23 cellular contexts compared by ENCODE assay signal in genomic region chr9:108160705-108161233, GRCh38.
A peak's percentile ranks its signal among the peaks of the same experiment; 100 is the strongest.
DNase-seq lines count a peak whose midpoint lies in the region; ATAC-seq, FAIRE-seq and TF ChIP-seq lines count a peak whose summit lies in the region.
"Had no signal": no experiment of that assay in that cellular context is flagged by ENCODE, and none has a peak within 500 bp of the region (broad histone marks: within the 10 kb centered on the region; RNA-seq: fewer than 3 reads in every experiment).

No MANE protein-coding gene starts in this region.

- H3K4ac ChIP-seq in H1 (replicated peaks; ENCODE audit: insufficient read length, low read depth, low read length), result no peak overlapping the region

- TF ChIP-seq EP300 in H1 (IDR thresholded peaks at IDR 0.05; ENCODE audit: borderline replicate concordance in 1 of 2, low read depth in 2 of 2, low read length in 2 of 2), result no peak

- H4K91ac ChIP-seq in H1 (replicated peaks; ENCODE audit: insufficient read length, low read length), result no peak overlapping the region

- H3K27ac ChIP-seq in GM23338 (ENCODE audit: low read depth) (no peak overlapping the region), H1 (ENCODE audit: low read depth, low read length) (no peak overlapping the region)
- H3K27ac ChIP-seq: SK-N-MC had no signal

- H3K56ac ChIP-seq in H1 (replicated peaks; ENCODE audit: insufficient read length, low read depth, low read length), result no peak overlapping the region

- H3K4me1 ChIP-seq in GM23338 (ENCODE audit: insufficient read depth) (no peaks in the 10 kb centered on the region), H1 (replicated peaks in 1 of 4; ENCODE audit: control insufficient read depth in 3 of 4, insufficient read depth in 4 of 4, low read length in 3 of 4) (peaks cover 0 to 4% (median 3%) of the 10 kb centered on the region in 4 experiments; a peak in 5 of 7 replicates)

- DNase-seq in GM23338 (ENCODE audit: low spot score) (no peak), NCI-H146 (lab: John Stamatoyannopoulos, UW) (peak; percentile 62), H1 (ENCODE audit: low read depth in 1 of 2, low spot score in 2 of 2) (no peak), osteocyte (ENCODE audit: extremely low spot score, unreplicated experiment) (no peak), SIG-M5 treated with dmso at 0.1 percent for 504 hours (lab: John Stamatoyannopoulos, UW; ENCODE audit: unreplicated experiment) (no peak)
- no peak for DNase-seq in activated CD4-positive, alpha-beta T cell treated with anti-CD3 and anti-CD28 coated beads, Interleukin-2, amount 10 ng/mL, durations not matched to agents 7 days and 5 days
- DNase-seq in activated CD4-positive, alpha-beta T cell treated with anti-CD3 and anti-CD28 coated beads, Interleukin-2, amount 50 U/mL, for 1 hour, result no peak
- DNase-seq: DMS53, GDM1, H7, KBM-7, NCI-H1105, NCI-H1694, NCI-H2081, NCI-H446, SHP77 had no signal

- H3K9me3 Mint-ChIP-seq in GM23338 (no peaks in the 10 kb centered on the region), osteocyte (ENCODE audit: unreplicated experiment) (no peaks in the 10 kb centered on the region)
- peaks cover 5% of the 10 kb centered on the region for H3K9me3 Mint-ChIP-seq in activated CD4-positive, alpha-beta T cell treated with anti-CD3 and anti-CD28 coated beads, Interleukin-2, amount 10 ng/mL, durations not matched to agents 7 days and 5 days

- no peaks in the 10 kb centered on the region for H3K79me2 ChIP-seq in GM23338 (replicated peaks; ENCODE audit: insufficient read depth)
- H3K79me2 ChIP-seq in H1 (ENCODE audit: control insufficient read depth in 1 of 2, insufficient read depth in 2 of 2, low read length in 2 of 2), result no peaks in the 10 kb centered on the region

- H2BK5ac ChIP-seq in H1 (ENCODE audit: low read depth, low read length), result no peak overlapping the region

- H3K9me3 ChIP-seq in H1 (ENCODE audit: insufficient read depth in 2 of 2, low read depth in 1 of 2, low read length in 1 of 2), result no peaks in the 10 kb centered on the region

- H3K14ac ChIP-seq in H1 (ENCODE audit: insufficient read length), result no peak overlapping the region

- H2AK5ac ChIP-seq in H1 (ENCODE audit: low read depth, low read length), result no peak overlapping the region

- H3K27me3 ChIP-seq in GM23338 (ENCODE audit: insufficient read depth) (no peaks in the 10 kb centered on the region), H1 (replicated peaks in 1 of 4; ENCODE audit: control insufficient read depth in 3 of 4, extremely low read depth in 1 of 4, insufficient read depth in 3 of 4, low read length in 3 of 4) (no peaks in the 10 kb centered on the region)

- no peaks in the 10 kb centered on the region for H3K36me3 Mint-ChIP-seq in GM23338 (ENCODE audit: low read depth)
- H3K36me3 Mint-ChIP-seq in osteocyte (ENCODE audit: unreplicated experiment), result no peaks in the 10 kb centered on the region
- no peaks in the 10 kb centered on the region for H3K36me3 Mint-ChIP-seq in activated CD4-positive, alpha-beta T cell treated with anti-CD3 and anti-CD28 coated beads, Interleukin-2, amount 10 ng/mL, durations not matched to agents 7 days and 5 days (ENCODE audit: low read depth)
- H3K36me3 Mint-ChIP-seq: CD14-positive monocyte had no signal

- H4K5ac ChIP-seq in H1 (ENCODE audit: insufficient read length, low read depth, low read length), result no peak overlapping the region

- H3K27ac Mint-ChIP-seq in GM23338, result no peak overlapping the region
- H3K27ac Mint-ChIP-seq in osteocyte (ENCODE audit: unreplicated experiment), result peak overlapping the region; percentile 63
- H3K27ac Mint-ChIP-seq in activated CD4-positive, alpha-beta T cell treated with anti-CD3 and anti-CD28 coated beads, Interleukin-2, amount 10 ng/mL, durations not matched to agents 7 days and 5 days, result no peak overlapping the region
- H3K27ac Mint-ChIP-seq: B cell, CD14-positive monocyte had no signal

- TF ChIP-seq RAD21 in H1 (IDR thresholded peaks at IDR 0.05 in 1 of 2, conservative IDR thresholded peaks at IDR 0.05 in 1 of 2; ENCODE audit: low read depth in 2 of 2, low read length in 2 of 2), result no peak

- H4K8ac ChIP-seq in H1 (ENCODE audit: extremely low read depth, insufficient read depth, low read length), result no peak overlapping the region

- H3K27me3 Mint-ChIP-seq in GM23338 (ENCODE audit: insufficient read depth, low read depth, poor library complexity) (peaks cover 4% of the 10 kb centered on the region), osteocyte (ENCODE audit: unreplicated experiment) (no peaks in the 10 kb centered on the region)
- no peaks in the 10 kb centered on the region for H3K27me3 Mint-ChIP-seq in activated CD4-positive, alpha-beta T cell treated with anti-CD3 and anti-CD28 coated beads, Interleukin-2, amount 10 ng/mL, durations not matched to agents 7 days and 5 days

- H3K4me2 ChIP-seq in GM23338 (no peak overlapping the region), H1 (ENCODE audit: insufficient read depth in 1 of 2, low read depth in 2 of 2, low read length in 2 of 2) (no peak overlapping the region)

- H3K18ac ChIP-seq in H1 (ENCODE audit: extremely low read depth, low read length), result no peak overlapping the region

- WGBS in H1 (ENCODE audit: extremely low coverage in 1 of 2, insufficient coverage in 1 of 2, insufficient read length in 1 of 2, insufficient replicate concordance in 2 of 2, low coverage in 1 of 2, low lambda C conversion rate in 2 of 2, missing lambda C conversion rate in 1 of 2), 2 experiments, result 94% methylated on average over 4 of the region's 4 CpGs; no CpG with 5 or more reads in 1 of the 2 experiments

- no peaks in the 10 kb centered on the region for H3K23me2 ChIP-seq in H1 (ENCODE audit: low read depth, low read length)

- CTCF ChIA-PET in H1 (lab: Charles Lee; ENCODE audit: partially characterized antibody), result interaction anchor here (0.9 kb wide), 1 partner anchor 123 kb away, joined by 3 read pairs; no protein-coding TSS in a partner anchor
- CTCF ChIA-PET in activated CD4-positive, alpha-beta T cell treated with anti-CD3 and anti-CD28 coated beads, Interleukin-2, amount 10 ng/mL, durations not matched to agents 7 days and 5 days (lab: Charles Lee), result no interaction called here

- POLR2A ChIA-PET in H1 (lab: Charles Lee; ENCODE audit: partially characterized antibody), result no interaction called here
- POLR2A ChIA-PET in activated CD4-positive, alpha-beta T cell treated with anti-CD3 and anti-CD28 coated beads, Interleukin-2, amount 10 ng/mL, durations not matched to agents 7 days and 5 days (lab: Charles Lee), result no interaction called here

- no peak overlapping the region for H3K23ac ChIP-seq in H1 (ENCODE audit: insufficient read length)

- peaks cover 11% of the 10 kb centered on the region for H3K4me1 Mint-ChIP-seq in GM23338
- peaks cover 52% of the 10 kb centered on the region for H3K4me1 Mint-ChIP-seq in osteocyte (ENCODE audit: unreplicated experiment)
- no peaks in the 10 kb centered on the region for H3K4me1 Mint-ChIP-seq in activated CD4-positive, alpha-beta T cell treated with anti-CD3 and anti-CD28 coated beads, Interleukin-2, amount 10 ng/mL, durations not matched to agents 7 days and 5 days
- H3K4me1 Mint-ChIP-seq: B cell had no signal

- H3K4me3 Mint-ChIP-seq in GM23338 (no peak overlapping the region), osteocyte (ENCODE audit: unreplicated experiment) (no peak overlapping the region)
- H3K4me3 Mint-ChIP-seq in activated CD4-positive, alpha-beta T cell treated with anti-CD3 and anti-CD28 coated beads, Interleukin-2, amount 10 ng/mL, durations not matched to agents 7 days and 5 days, result no peak overlapping the region
- H3K4me3 Mint-ChIP-seq: B cell, CD14-positive monocyte had no signal

- H3F3A ChIP-seq in GM23338 (replicated peaks; ENCODE audit: low read depth), result no peaks in the 10 kb centered on the region

- TF ChIP-seq POLR2A in H1 (IDR thresholded peaks at IDR 0.05; ENCODE audit: control extremely low read depth in 1 of 2, low read depth in 2 of 2, low read length in 2 of 2), result no peak

- no peak overlapping the region for H2BK15ac ChIP-seq in H1 (ENCODE audit: low read length)

- TF ChIP-seq CTCF in GM23338 (conservative IDR thresholded peaks at IDR 0.05; ENCODE audit: low read depth in 2 of 2), result no peak
- TF ChIP-seq CTCF in H1 (IDR thresholded peaks at IDR 0.05; ENCODE audit: control extremely low read depth in 1 of 3, insufficient read depth in 1 of 3, low read depth in 1 of 3, low read length in 3 of 3), result no peak
- TF ChIP-seq CTCF in osteocyte (IDR thresholded peaks at IDR 0.05), result no peak

- no peak overlapping the region for H2BK12ac ChIP-seq in H1 (ENCODE audit: low read depth, low read length)

- H3K9me2 ChIP-seq in GM23338 (ENCODE audit: insufficient read depth), result peaks cover 6% of the 10 kb centered on the region; the same call in 1 of the 2 replicates

- H3K79me1 ChIP-seq in H1 (ENCODE audit: low read depth, low read length), result no peaks in the 10 kb centered on the region

- no peak overlapping the region for H2BK20ac ChIP-seq in H1 (ENCODE audit: low read length)

- H3K9ac ChIP-seq in H1 (replicated peaks in 1 of 4; ENCODE audit: extremely low read depth in 1 of 4, low read depth in 3 of 4, low read length in 3 of 4), result no peak overlapping the region

- H2AFZ ChIP-seq in GM23338 (peak overlapping the region; percentile 78), H1 (ENCODE audit: low read length) (peak overlapping the region; percentile 76; the same call in 1 of the 2 replicates)

- no peaks in the 10 kb centered on the region for H3K36me3 ChIP-seq in GM23338 (ENCODE audit: insufficient read depth)
- no peaks in the 10 kb centered on the region for H3K36me3 ChIP-seq in H1 (ENCODE audit: control insufficient read depth in 2 of 4, insufficient read depth in 4 of 4, low read length in 3 of 4)

- ATAC-seq in GM23338 (no peak), GM19328 (IDR thresholded peaks at IDR 0.05; ENCODE audit: unreplicated experiment) (no peak)

- H2BK120ac ChIP-seq in H1 (replicated peaks; ENCODE audit: low read depth, low read length), result no peak overlapping the region

- H3K4me3 ChIP-seq in GM23338 (no peak overlapping the region), H1 (ENCODE audit: extremely low read depth in 1 of 4, insufficient read depth in 2 of 4, low read depth in 3 of 4, low read length in 4 of 4) (no peak overlapping the region)
- H3K4me3 ChIP-seq: SK-N-MC had no signal

- no peak for FAIRE-seq in H1 (lab: Jason Lieb, UNC)
- FAIRE-seq: A204.1, D721Med, GM18507 had no signal

- H4K20me1 ChIP-seq in GM23338 (replicated peaks; ENCODE audit: insufficient read depth), result no peaks in the 10 kb centered on the region
- no peaks in the 10 kb centered on the region for H4K20me1 ChIP-seq in H1 (replicated peaks in 1 of 2; ENCODE audit: control insufficient read depth in 1 of 2, insufficient read depth in 2 of 2, low read length in 2 of 2)

TF ChIP-seq in GM23338, 12 proteins besides CTCF, POLR2A, EP300 and RAD21 (continues in another document):
- TF ChIP-seq JUNB (IDR thresholded peaks at IDR 0.05; ENCODE audit: unreplicated experiment) (no peak), NANOG (IDR thresholded peaks at IDR 0.05; ENCODE audit: borderline replicate concordance) (no peak), ZNF331 (CRISPR knock-in tag; IDR thresholded peaks at IDR 0.05; ENCODE audit: low read depth) (no peak)

TF ChIP-seq in H1, 55 proteins besides CTCF, POLR2A, EP300 and RAD21 (continues in another document):
- no peak for TF ChIP-seq HDAC2 (IDR thresholded peaks at IDR 0.05; ENCODE audit: borderline replicate concordance in 1 of 2, low read depth in 2 of 2, low read length in 2 of 2)
- no peak for TF ChIP-seq SIRT6 (IDR thresholded peaks at IDR 0.05; ENCODE audit: low read length)
- no peak for TF ChIP-seq JUN (IDR thresholded peaks at IDR 0.05; ENCODE audit: low read depth, low read length)
- TF ChIP-seq CBX8 (IDR thresholded peaks at IDR 0.05; ENCODE audit: borderline replicate concordance, low read depth, low read length), result no peak
